21 cellular contexts compared by ENCODE assay signal in the genomic region with DNA sequence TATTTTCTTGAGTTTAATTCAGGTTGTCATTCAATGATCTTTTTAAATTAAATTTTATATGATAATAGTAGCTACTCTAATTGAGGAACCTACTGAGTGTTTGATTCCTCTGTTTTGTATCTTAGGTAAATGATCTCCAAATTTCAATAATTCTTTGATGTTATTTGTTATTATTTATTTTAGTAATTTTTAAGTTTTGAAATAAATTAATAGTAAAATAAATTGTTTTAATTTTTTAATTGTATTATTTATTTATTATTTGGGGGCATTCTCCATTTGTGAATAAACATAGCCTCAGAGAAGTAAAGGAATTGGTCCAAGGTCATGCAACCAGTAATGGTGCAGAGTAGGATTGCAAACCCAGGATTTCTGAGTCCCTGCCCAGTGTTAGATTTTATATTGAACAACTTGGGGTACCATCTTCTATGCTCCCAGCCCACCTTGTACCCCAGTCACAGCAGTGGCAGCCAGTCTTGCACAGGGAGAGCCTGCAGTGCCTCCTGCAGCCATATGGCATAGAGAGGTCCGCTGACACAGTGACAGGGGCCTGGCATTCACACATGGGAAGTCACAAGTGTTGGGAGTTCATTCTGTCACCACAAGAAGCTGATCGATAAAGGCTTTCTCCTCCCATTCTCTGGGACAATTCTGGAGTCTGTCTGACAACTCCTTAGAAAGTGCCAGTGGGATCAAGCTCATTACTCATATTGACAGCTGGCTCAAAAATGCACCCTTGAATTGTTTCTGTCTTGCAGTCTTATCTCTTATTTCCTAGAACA.
DNase-seq lines count a peak whose midpoint lies in the region; ATAC-seq, FAIRE-seq and TF ChIP-seq lines count a peak whose summit lies in the region.
"Had no signal": no experiment of that assay in that cellular context is flagged by ENCODE, and none has a peak within 500 bp of the region (broad histone marks: within the 10 kb centered on the region; RNA-seq: fewer than 3 reads in every experiment).

No MANE protein-coding gene starts in this region.

- ATAC-seq in foreskin keratinocyte (no peak), pancreas (peak in 3 of 4 donors; percentile 46 to 71 (median 48))
- ATAC-seq: CD8-positive, alpha-beta T cell; Panc1; Right ventricle myocardium inferior had no signal

- H3K9me3 ChIP-seq in astrocyte (ENCODE audit: insufficient read depth, low read depth, low read length) (no peaks in the 10 kb centered on the region), pancreas (no peaks in the 10 kb centered on the region)
- H3K9me3 ChIP-seq: BLaER1 treated with 17β-estradiol and CSF1 and Interleukin-3, amounts not matched to agents 10 nM and 100 nM had no signal

- H3K4me2 ChIP-seq in astrocyte (ENCODE audit: low read length), result no peak overlapping the region
- H3K4me2 ChIP-seq: BLaER1 treated with 17β-estradiol and CSF1 and Interleukin-3, amounts not matched to agents 10 nM and 100 nM had no signal

- no peaks in the 10 kb centered on the region for H3K36me3 Mint-ChIP-seq in astrocyte (ENCODE audit: low read depth, unreplicated experiment)
- H3K36me3 Mint-ChIP-seq: CD8-positive, alpha-beta T cell had no signal

- H4K20me1 ChIP-seq in astrocyte (ENCODE audit: insufficient read depth, low read length), result no peaks in the 10 kb centered on the region
- H4K20me1 ChIP-seq: BLaER1 treated with 17β-estradiol and CSF1 and Interleukin-3, amounts not matched to agents 10 nM and 100 nM had no signal

- H3K36me3 ChIP-seq in astrocyte (ENCODE audit: insufficient read depth, low read length) (no peaks in the 10 kb centered on the region), pancreas (no peaks in the 10 kb centered on the region), H7 (replicated peaks; ENCODE audit: control insufficient read depth, insufficient read depth, low read length) (no peaks in the 10 kb centered on the region)
- H3K36me3 ChIP-seq: BLaER1 treated with 17β-estradiol and CSF1 and Interleukin-3, amounts not matched to agents 10 nM and 100 nM had no signal

- peak; percentile 15 for DNase-seq in M059J (ENCODE audit: low read depth)
- DNase-seq in astrocyte (ENCODE audit: low read depth), result peak; percentile 19
- no peak for DNase-seq in foreskin keratinocyte
- DNase-seq in pancreas, result peak in 1 of 6 donors; percentile 16
- DNase-seq in H7, result no peak
- no peak for DNase-seq in NCI-H1105 treated with DMSO at 0.1 percent for 48 hours (lab: John Stamatoyannopoulos, UW)
- no peak for DNase-seq in DMS53 treated with DMSO at 0.1 percent for 48 hours (lab: John Stamatoyannopoulos, UW; ENCODE audit: unreplicated experiment)
- DNase-seq: CD8-positive, alpha-beta T cell; DMS53; HFFc6; KG1; NCI-H1417 treated with DMSO at 0.1 percent for 48 hours; NCI-H1930; NCI-H2171 treated with DMSO at 0.1 percent for 48 hours; NCI-H446 treated with DMSO at 0.1 percent for 48 hours; NCI-H69 had no signal

- no peak overlapping the region for H3K9ac ChIP-seq in astrocyte (ENCODE audit: low read length)
- H3K9ac ChIP-seq: BLaER1 treated with 17β-estradiol and CSF1 and Interleukin-3, amounts not matched to agents 10 nM and 100 nM had no signal

- peaks cover 8% of the 10 kb centered on the region for H3K4me1 Mint-ChIP-seq in astrocyte (ENCODE audit: low read depth, unreplicated experiment)

- H3K79me2 ChIP-seq in astrocyte (ENCODE audit: insufficient read depth, low read length), result no peaks in the 10 kb centered on the region

- no peak overlapping the region for H3K4me3 Mint-ChIP-seq in astrocyte (ENCODE audit: unreplicated experiment)
- H3K4me3 Mint-ChIP-seq: CD8-positive, alpha-beta T cell; HFFc6 had no signal

- TF ChIP-seq CTCF in astrocyte (IDR thresholded peaks at IDR 0.05; ENCODE audit: insufficient read depth, low read depth, low read length), result no peak
- TF ChIP-seq CTCF in foreskin keratinocyte (conservative IDR thresholded peaks at IDR 0.05), result no peak
- no peak for TF ChIP-seq CTCF in pancreas (IDR thresholded peaks at IDR 0.05)

- no peak overlapping the region for H3K27ac Mint-ChIP-seq in astrocyte (ENCODE audit: unreplicated experiment)
- H3K27ac Mint-ChIP-seq: CD8-positive, alpha-beta T cell had no signal

- H3K4me3 ChIP-seq in astrocyte (ENCODE audit: insufficient read depth, low read depth, low read length) (no peak overlapping the region), pancreas (no peak overlapping the region), H7 (ENCODE audit: insufficient read depth, low read depth, low read length) (no peak overlapping the region)
- H3K4me3 ChIP-seq: BLaER1 treated with 17β-estradiol and CSF1 and Interleukin-3, amounts not matched to agents 10 nM and 100 nM had no signal

- intact Hi-C loops in pancreas (cut with DNase I), result no loop called here

- H3K4me1 ChIP-seq in astrocyte (ENCODE audit: insufficient read depth, low read length) (peaks cover 13% of the 10 kb centered on the region), foreskin keratinocyte (peaks cover 21% of the 10 kb centered on the region), pancreas (no peaks in the 10 kb centered on the region)
- H3K4me1 ChIP-seq: BLaER1 treated with 17β-estradiol and CSF1 and Interleukin-3, amounts not matched to agents 10 nM and 100 nM had no signal

- no peak overlapping the region for H3K27ac ChIP-seq in astrocyte (ENCODE audit: low read depth, low read length)
- peak overlapping the region; percentile 97 for H3K27ac ChIP-seq in foreskin keratinocyte
- no peak overlapping the region for H3K27ac ChIP-seq in pancreas
- H3K27ac ChIP-seq: BLaER1 treated with 17β-estradiol and CSF1 and Interleukin-3, amounts not matched to agents 10 nM and 100 nM had no signal

- peak; percentile 20 for FAIRE-seq in astrocyte (lab: Jason Lieb, UNC)
- FAIRE-seq in pancreas (lab: Jason Lieb, UNC), result no peak
- FAIRE-seq: GM12891, H54 had no signal

- H3K27me3 Mint-ChIP-seq in astrocyte (ENCODE audit: low read depth, unreplicated experiment), result no peaks in the 10 kb centered on the region

- no peaks in the 10 kb centered on the region for H3K27me3 ChIP-seq in astrocyte (ENCODE audit: insufficient read depth, low read length)
- no peaks in the 10 kb centered on the region for H3K27me3 ChIP-seq in foreskin keratinocyte
- no peaks in the 10 kb centered on the region for H3K27me3 ChIP-seq in pancreas
- H3K27me3 ChIP-seq in H7 (ENCODE audit: control insufficient read depth, insufficient read depth, low read length), result no peaks in the 10 kb centered on the region
- H3K27me3 ChIP-seq: BLaER1 treated with 17β-estradiol and CSF1 and Interleukin-3, amounts not matched to agents 10 nM and 100 nM had no signal

- H3K9me3 Mint-ChIP-seq in astrocyte (ENCODE audit: unreplicated experiment), result no peaks in the 10 kb centered on the region
- H3K9me3 Mint-ChIP-seq: CD8-positive, alpha-beta T cell; HFFc6 had no signal

- WGBS in pancreas, 2 donors, result 32 to 56% methylated on average over 2 of the region's 2 CpGs

- no peak overlapping the region for H2AFZ ChIP-seq in astrocyte (ENCODE audit: low read depth, low read length)

Comparison
In these comparisons a context has a peak if more than half of its experiments do, and no peak if none do; other contexts are left out.
1. DNase-seq: peak in M059J (single experiment) and astrocyte (single experiment); none in foreskin keratinocyte (0 of 2), H7 (single experiment), NCI-H1105 treated with DMSO at 0.1 percent for 48 hours (single experiment) and DMS53 treated with DMSO at 0.1 percent for 48 hours (single experiment).